In genomic region chr20:23629017-23629541, GRCh38 we compare ENCODE assay signal across 11 cellular contexts. TPM values are rescaled to one million over a fixed set of nuclear protein-coding genes. Genes with fewer than 3 reads are reported as not detected.
DNase-seq lines count a peak whose midpoint lies in the region; ATAC-seq, FAIRE-seq and TF ChIP-seq lines count a peak whose summit lies in the region.
"Had no signal": no experiment of that assay in that cellular context is flagged by ENCODE, and none has a peak within 500 bp of the region (broad histone marks: within the 10 kb centered on the region; RNA-seq: fewer than 3 reads in every experiment).

No MANE protein-coding gene starts in this region.

- in situ Hi-C loops in transverse colon (cut with MboI; ENCODE audit: low pct_ligation_motif_present in 1 of 4, low pct_unique_long_range_greater_than_20kb in 1 of 4, low sequenced_read_pairs in 3 of 4) = no loop called here

- TF ChIP-seq EP300 in transverse colon (IDR thresholded peaks at IDR 0.05; ENCODE audit: low read depth) = no peak

- TF ChIP-seq POLR2A in breast epithelium (IDR thresholded peaks at IDR 0.05) (no peak), transverse colon (IDR thresholded peaks at IDR 0.05) (peak; percentile 32)

- dilution Hi-C loops in keratinocyte (cut with MboI; ENCODE audit: extremely low pct_ligation_motif_present, low sequenced_read_pairs) = no loop called here

- H3K36me3 ChIP-seq in breast epithelium (no peaks in the 10 kb centered on the region), keratinocyte (ENCODE audit: control insufficient read depth in 2 of 2, extremely low read depth in 1 of 2, insufficient read depth in 2 of 2, low read length in 2 of 2) (peaks cover 6 to 8% of the 10 kb centered on the region in 2 experiments), transverse colon (peaks cover 0 to 8% (median 3%) of the 10 kb centered on the region in 4 donors)
- no peaks in the 10 kb centered on the region for H3K36me3 ChIP-seq in effector memory CD4-positive, alpha-beta T cell (ENCODE audit: control insufficient read depth, insufficient read depth, low read length)

- ATAC-seq in HG02763 (IDR thresholded peaks at IDR 0.05; ENCODE audit: unreplicated experiment) = no peak
- ATAC-seq in GM19452 (IDR thresholded peaks at IDR 0.05; ENCODE audit: unreplicated experiment) = no peak

- intact Hi-C loops in breast epithelium (cut with DNase I; ENCODE audit: low total_unique reads) (loop anchor here (2.0 kb wide), 1 partner anchor 56 kb away; no protein-coding TSS in a partner anchor), transverse colon (cut with DNase I; ENCODE audit: low total_unique reads) (no loop called here)

- DNase-seq in HT-29 (ENCODE audit: low spot score) (peak; percentile 88), breast epithelium (ENCODE audit: low spot score in 2 of 2) (no peak), keratinocyte (ENCODE audit: low read depth, low spot score) (no peak), transverse colon (peak; percentile 80), cerebellar cortex (ENCODE audit: low spot score) (no peak)
- no peak for DNase-seq in effector memory CD4-positive, alpha-beta T cell
- DNase-seq: RPMI8226 had no signal

- H3K9me3 ChIP-seq in breast epithelium (no peaks in the 10 kb centered on the region), keratinocyte (ENCODE audit: control insufficient read depth, low read depth, low read length) (no peaks in the 10 kb centered on the region), transverse colon (no peaks in the 10 kb centered on the region)
- H3K9me3 ChIP-seq in effector memory CD4-positive, alpha-beta T cell (ENCODE audit: control insufficient read depth, low read length) = no peaks in the 10 kb centered on the region

- H3K4me3 ChIP-seq in breast epithelium (no peak overlapping the region), keratinocyte (ENCODE audit: control insufficient read depth in 2 of 3, extremely low read depth in 1 of 3, insufficient read depth in 2 of 3, low read depth in 1 of 3, low read length in 3 of 3) (no peak overlapping the region), transverse colon (no peak overlapping the region)
- no peak overlapping the region for H3K4me3 ChIP-seq in effector memory CD4-positive, alpha-beta T cell (ENCODE audit: insufficient read depth, low read depth, low read length, poor library complexity, severe bottlenecking)
- H3K4me3 ChIP-seq: smooth muscle cell had no signal

- no peak overlapping the region for H2AFZ ChIP-seq in keratinocyte (ENCODE audit: control insufficient read depth, low read length)

- no peak overlapping the region for H3K4me2 ChIP-seq in keratinocyte (ENCODE audit: control insufficient read depth, extremely low read depth, insufficient read depth, low read depth, low read length)
- H3K4me2 ChIP-seq: smooth muscle cell had no signal

- H3K4me1 ChIP-seq in breast epithelium (peaks cover 0 to under 1% of the 10 kb centered on the region in 2 donors), keratinocyte (ENCODE audit: control insufficient read depth, extremely low read depth, insufficient read depth, low read length) (peaks cover 32% of the 10 kb centered on the region), transverse colon (peaks cover 2 to 28% (median 5%) of the 10 kb centered on the region in 4 donors)
- H3K4me1 ChIP-seq in effector memory CD4-positive, alpha-beta T cell (ENCODE audit: control insufficient read depth, insufficient read depth, low read length, poor library complexity, severe bottlenecking) = no peaks in the 10 kb centered on the region

- no peaks in the 10 kb centered on the region for H4K20me1 ChIP-seq in keratinocyte (ENCODE audit: control insufficient read depth, extremely low read depth, insufficient read depth, low read length)

- H3K79me2 ChIP-seq in keratinocyte (ENCODE audit: control insufficient read depth, insufficient read depth, low read length) = no peaks in the 10 kb centered on the region

- H3K27ac ChIP-seq in breast epithelium (peak overlapping the region; percentile 54 to 83), keratinocyte (ENCODE audit: control insufficient read depth, insufficient read depth, low read length) (peak overlapping the region; percentile 21), transverse colon (peak overlapping the region; percentile 34 to 59 (median 58))
- no peak overlapping the region for H3K27ac ChIP-seq in effector memory CD4-positive, alpha-beta T cell (ENCODE audit: insufficient read depth, low read length, poor library complexity, severe bottlenecking)

- peak; percentile 34 for FAIRE-seq in keratinocyte (lab: Jason Lieb, UNC)

- 46 to 60% methylated on average over 2 to 7 of the region's 7 CpGs for WGBS in transverse colon (ENCODE audit: low coverage in 1 of 2), 2 donors

- H3K27me3 ChIP-seq in breast epithelium (no peaks in the 10 kb centered on the region), keratinocyte (ENCODE audit: control insufficient read depth, extremely low read depth, insufficient read depth, low read length) (no peaks in the 10 kb centered on the region), transverse colon (no peaks in the 10 kb centered on the region)
- no peaks in the 10 kb centered on the region for H3K27me3 ChIP-seq in effector memory CD4-positive, alpha-beta T cell (replicated peaks; ENCODE audit: control insufficient read depth, insufficient read depth, low read length, poor library complexity, severe bottlenecking)

- no peak overlapping the region for H3K9ac ChIP-seq in keratinocyte (ENCODE audit: control insufficient read depth, extremely low read depth, insufficient read depth, low read length)

- no peaks in the 10 kb centered on the region for H3K9me1 ChIP-seq in keratinocyte (ENCODE audit: control insufficient read depth, extremely low read depth, insufficient read depth, low read length)

- TF ChIP-seq CTCF in breast epithelium (IDR thresholded peaks at IDR 0.05) = no peak
- no peak for TF ChIP-seq CTCF in keratinocyte (optimal IDR thresholded peaks at IDR 0.05 in 1 of 3, IDR thresholded peaks at IDR 0.05 in 1 of 3, conservative IDR thresholded peaks at IDR 0.05 in 1 of 3; ENCODE audit: extremely low read depth in 1 of 3, insufficient read depth in 2 of 3, low read length in 3 of 3)
- no peak for TF ChIP-seq CTCF in transverse colon (IDR thresholded peaks at IDR 0.05)

RNA-seq across cellular contexts. Expression of gene CST3, which starts 8.7 kb away (rescaled TPM):
- 417 and 453 TPM in 2 replicates for total RNA-seq in HT-29 (2014; rRNA removed; shearing (Covaris generic))
- 1,000 to 10,000 TPM in 1 of 3 donors, 100 to 1,000 TPM in 2; 498 to 1,982 (median 699) TPM for total RNA-seq in breast epithelium
- 193 to 339 TPM (median 194 TPM) in 3 replicates for polyA plus RNA-seq in keratinocyte
- polyA plus RNA-seq in keratinocyte (2011; ENCODE audit: low read depth) = 94.0 TPM
- polyA plus RNA-seq in keratinocyte (2011; cell fraction: cytosol; rRNA removed) = 253 and 507 TPM in 2 replicates
- 171 and 289 TPM in 2 replicates for polyA plus RNA-seq in keratinocyte (2011; cell fraction: nucleus; rRNA removed)
- 333 and 409 TPM in 2 replicates for polyA plus RNA-seq in keratinocyte (2012; ENCODE audit: low replicate concordance)
- 189 to 317 TPM (median 258 TPM) in 3 replicates for polyA minus RNA-seq in keratinocyte
- polyA minus RNA-seq in keratinocyte (2011; cell fraction: cytosol; rRNA and poly(A)+ RNA removed) = 535 TPM
- polyA minus RNA-seq in keratinocyte (2011; cell fraction: nucleus; rRNA and poly(A)+ RNA removed) = 137 and 147 TPM in 2 replicates
- total RNA-seq in transverse colon = 1,000 to 10,000 TPM in 2 of 4 donors, 100 to 1,000 TPM in 2; 607 to 1,755 (median 1,289) TPM

RNA-seq across cellular contexts. Expression of gene CST9, which starts 23.4 kb away (rescaled TPM):
- total RNA-seq in HT-29 (2014; rRNA removed; shearing (Covaris generic)) = not detected in 2 replicates
- total RNA-seq in breast epithelium = 1 to 10 TPM in 1 of 3 donors, not detected in 2; 2.3 TPM
- not detected in 3 replicates for polyA plus RNA-seq in keratinocyte
- polyA plus RNA-seq in keratinocyte (2011; ENCODE audit: low read depth) = not detected
- polyA plus RNA-seq in keratinocyte (2011; cell fraction: cytosol; rRNA removed) = not detected in 2 replicates
- not detected in 2 replicates for polyA plus RNA-seq in keratinocyte (2011; cell fraction: nucleus; rRNA removed)
- not detected in 2 replicates for polyA plus RNA-seq in keratinocyte (2012; ENCODE audit: low replicate concordance)
- polyA minus RNA-seq in keratinocyte = 0.32 TPM in 1 of 3 replicates, not detected in the others
- polyA minus RNA-seq in keratinocyte (2011; cell fraction: cytosol; rRNA and poly(A)+ RNA removed) = not detected
- not detected in 2 replicates for polyA minus RNA-seq in keratinocyte (2011; cell fraction: nucleus; rRNA and poly(A)+ RNA removed)
- total RNA-seq in transverse colon = not detected
- total RNA-seq: smooth muscle cell, temporal lobe had no signal
- polyA plus RNA-seq: smooth muscle cell had no signal

RNA-seq across cellular contexts. Expression of gene CST4, which starts 59.8 kb away (rescaled TPM):
- 0.25 TPM in 1 of 2 replicates, not detected in the other for total RNA-seq in HT-29 (2014; rRNA removed; shearing (Covaris generic))
- total RNA-seq in breast epithelium = not detected
- not detected in 3 replicates for polyA plus RNA-seq in keratinocyte
- polyA plus RNA-seq in keratinocyte (2011; ENCODE audit: low read depth) = not detected
- not detected in 2 replicates for polyA plus RNA-seq in keratinocyte (2011; cell fraction: cytosol; rRNA removed)
- polyA plus RNA-seq in keratinocyte (2011; cell fraction: nucleus; rRNA removed) = not detected in 2 replicates
- polyA plus RNA-seq in keratinocyte (2012; ENCODE audit: low replicate concordance) = not detected in 2 replicates
- polyA minus RNA-seq in keratinocyte = not detected in 3 replicates
- not detected for polyA minus RNA-seq in keratinocyte (2011; cell fraction: cytosol; rRNA and poly(A)+ RNA removed)
- not detected in 2 replicates for polyA minus RNA-seq in keratinocyte (2011; cell fraction: nucleus; rRNA and poly(A)+ RNA removed)
- total RNA-seq in transverse colon = not detected
- total RNA-seq: smooth muscle cell, temporal lobe had no signal
- polyA plus RNA-seq: smooth muscle cell had no signal

Comparison
In these comparisons a context has a peak if more than half of its experiments do, and no peak if none do; other contexts are left out.
1. DNase-seq: peak in HT-29 (single experiment) and transverse colon (single experiment); none in breast epithelium (0 of 2), keratinocyte (single experiment), effector memory CD4-positive, alpha-beta T cell (0 of 3) and cerebellar cortex (single experiment).